Comparison of ENCODE assay signal across 5 cellular contexts in the genomic region with DNA sequence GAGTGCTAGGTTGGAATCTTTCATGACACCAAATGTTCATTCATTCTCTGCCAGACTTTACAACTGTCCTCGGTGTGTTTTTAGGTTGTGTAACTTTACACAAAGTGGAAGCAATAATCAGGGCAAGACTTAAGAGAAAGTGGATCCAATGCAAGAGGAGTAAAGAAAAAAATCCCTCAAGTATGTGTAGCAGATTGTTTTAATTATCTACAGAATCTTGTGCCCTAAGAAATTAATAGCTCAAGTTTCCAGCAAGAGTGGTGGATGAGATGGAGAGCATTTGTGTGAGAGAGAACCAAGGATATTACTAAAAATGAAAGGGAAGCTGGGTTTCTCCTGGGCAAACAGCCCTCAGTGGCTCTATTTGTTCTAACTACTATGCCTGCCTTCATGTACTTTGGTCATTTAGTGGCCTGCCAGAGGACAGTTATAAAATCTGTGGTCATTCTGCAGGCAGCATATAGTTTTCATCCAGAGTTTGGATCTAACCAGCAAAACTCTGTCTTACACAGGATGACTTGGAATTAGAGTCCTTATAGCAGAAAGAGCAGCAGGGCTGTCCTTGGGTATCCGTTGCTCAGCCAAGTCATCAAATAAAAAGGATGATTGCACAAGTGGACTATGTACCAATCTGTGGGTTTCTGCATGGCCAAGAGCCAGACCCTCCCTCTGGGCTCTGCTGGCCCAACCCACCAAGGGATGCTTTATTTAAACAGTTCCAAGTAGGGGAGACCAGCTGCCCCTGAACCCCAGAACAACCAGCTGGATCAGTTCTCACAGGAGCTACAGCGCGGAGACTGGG. TPM values are rescaled to one million over a fixed set of nuclear protein-coding genes. Genes with fewer than 3 reads are reported as not detected.
"Had no signal": no experiment of that assay in that cellular context is flagged by ENCODE, and none has a peak within 500 bp of the region (broad histone marks: within the 10 kb centered on the region; RNA-seq: fewer than 3 reads in every experiment).

A gene (plus strand): TSS at position 752 of the 802 bp plus-strand sequence. CDS start 285 bp downstream, outside the sequence.

RNA-seq across cellular contexts. Expression of the gene that starts here (rescaled TPM):
- total RNA-seq: activated naive CD4-positive, alpha-beta T cell treated with anti-CD3 and anti-CD28 coated beads for 36 hours; body of pancreas; lung microvascular endothelial cell; stomach; T-cell had no signal
